In genomic region chr12:77300815-77301214, GRCh38 we compare ENCODE assay signal across 25 cellular contexts.
"Had no signal": no experiment of that assay in that cellular context is flagged by ENCODE, and none has a peak within 500 bp of the region (broad histone marks: within the 10 kb centered on the region; RNA-seq: fewer than 3 reads in every experiment).

No MANE protein-coding gene starts in this region.

- ATAC-seq: activated naive CD8-positive, alpha-beta T cell treated with anti-CD3 and anti-CD28 coated beads, Interleukin-2, amount 50 U/mL, for 24 hours; effector memory CD8-positive, alpha-beta T cell; naive thymus-derived CD4-positive, alpha-beta T cell; T-helper 17 cell; upper lobe of right lung; WTC11 had no signal

- H3K27me3 Mint-ChIP-seq: activated CD4-positive, alpha-beta memory T cell treated with anti-CD3 and anti-CD28 coated beads, Interleukin-2, amount 10 ng/mL, durations not matched to agents 7 days and 5 days; activated CD4-positive, alpha-beta T cell treated with anti-CD3 and anti-CD28 coated beads, Interleukin-2, amount 10 ng/mL, durations not matched to agents 7 days and 5 days; activated naive CD8-positive, alpha-beta T cell treated with anti-CD3 and anti-CD28 coated beads, Interleukin-2, amount 50 U/mL, for 24 hours; activated T-cell treated with anti-CD3 and anti-CD28 coated beads, Interleukin-2, amount 50 U/mL, for 24 hours; effector memory CD8-positive, alpha-beta T cell; naive thymus-derived CD4-positive, alpha-beta T cell; T-helper 17 cell had no signal

- H3K36me3 Mint-ChIP-seq: mesothelial cell of epicardium; naive thymus-derived CD4-positive, alpha-beta T cell had no signal

- H3K4me3 ChIP-seq: coronary artery, right atrium auricular region, spleen, suprapubic skin, tibial artery, upper lobe of right lung had no signal

- H3K4me1 Mint-ChIP-seq: activated CD4-positive, alpha-beta memory T cell treated with anti-CD3 and anti-CD28 coated beads, Interleukin-2, amount 10 ng/mL, durations not matched to agents 7 days and 5 days; activated CD4-positive, alpha-beta T cell treated with anti-CD3 and anti-CD28 coated beads, Interleukin-2, amount 10 ng/mL, durations not matched to agents 7 days and 5 days; activated naive CD8-positive, alpha-beta T cell treated with anti-CD3 and anti-CD28 coated beads, Interleukin-2, amount 50 U/mL, for 24 hours; activated T-helper 17 cell treated with anti-CD3 and anti-CD28 coated beads, Interleukin-2, amount 50 U/mL, for 72 hours; mesothelial cell of epicardium; naive thymus-derived CD4-positive, alpha-beta T cell; T-helper 17 cell; WTC11 had no signal

- H3K27me3 ChIP-seq: right atrium auricular region, spleen, suprapubic skin, tibial artery, upper lobe of right lung had no signal

- DNase-seq: activated CD4-positive, alpha-beta memory T cell treated with anti-CD3 and anti-CD28 coated beads, Interleukin-2, amount 10 ng/mL, durations not matched to agents 7 days and 5 days; activated CD4-positive, alpha-beta T cell treated with anti-CD3 and anti-CD28 coated beads for 1 hour; activated CD4-positive, alpha-beta T cell treated with anti-CD3 and anti-CD28 coated beads, Interleukin-2, amount 10 ng/mL, durations not matched to agents 7 days and 5 days; activated CD8-positive, alpha-beta memory T cell treated with anti-CD3 and anti-CD28 coated beads, Interleukin-2, amount 50 U/mL, for 48 hours; activated gamma-delta T cell treated with Interleukin-2 at 50 U/mL for 16 hours; activated naive CD4-positive, alpha-beta T cell treated with anti-CD3 and anti-CD28 coated beads, Interleukin-2, amount 50 U/mL, for 16 hours; activated naive CD8-positive, alpha-beta T cell treated with anti-CD3 and anti-CD28 coated beads, Interleukin-2, amount 50 U/mL, for 24 hours; activated T-cell treated with anti-CD3 and anti-CD28 coated beads, Interleukin-2, amount 50 U/mL, for 24 hours; amygdala; effector memory CD8-positive, alpha-beta T cell; islet precursor cell; naive thymus-derived CD4-positive, alpha-beta T cell; spleen; stimulated activated naive CD4-positive, alpha-beta T cell; T-helper 17 cell; T1000; tibial artery; upper lobe of right lung had no signal

- H3K9me3 Mint-ChIP-seq: activated CD4-positive, alpha-beta memory T cell treated with anti-CD3 and anti-CD28 coated beads, Interleukin-2, amount 10 ng/mL, durations not matched to agents 7 days and 5 days; activated CD4-positive, alpha-beta T cell treated with anti-CD3 and anti-CD28 coated beads, Interleukin-2, amount 10 ng/mL, durations not matched to agents 7 days and 5 days; activated naive CD8-positive, alpha-beta T cell treated with anti-CD3 and anti-CD28 coated beads, Interleukin-2, amount 50 U/mL, for 24 hours; activated T-cell treated with anti-CD3 and anti-CD28 coated beads, Interleukin-2, amount 50 U/mL, for 24 hours; effector memory CD8-positive, alpha-beta T cell had no signal

- H3K27ac Mint-ChIP-seq: activated CD4-positive, alpha-beta memory T cell treated with anti-CD3 and anti-CD28 coated beads, Interleukin-2, amount 10 ng/mL, durations not matched to agents 7 days and 5 days; activated CD4-positive, alpha-beta T cell treated with anti-CD3 and anti-CD28 coated beads, Interleukin-2, amount 10 ng/mL, durations not matched to agents 7 days and 5 days; activated naive CD8-positive, alpha-beta T cell treated with anti-CD3 and anti-CD28 coated beads, Interleukin-2, amount 50 U/mL, for 24 hours; activated T-cell treated with anti-CD3 and anti-CD28 coated beads, Interleukin-2, amount 50 U/mL, for 24 hours; activated T-helper 17 cell treated with anti-CD3 and anti-CD28 coated beads, Interleukin-2, amount 50 U/mL, for 72 hours; effector memory CD8-positive, alpha-beta T cell; mesothelial cell of epicardium; naive thymus-derived CD4-positive, alpha-beta T cell; T-helper 17 cell; WTC11 had no signal

- H3K36me3 ChIP-seq: right atrium auricular region, spleen, suprapubic skin, tibial artery, upper lobe of right lung had no signal

- H3K27ac ChIP-seq: coronary artery, parathyroid adenoma, right atrium auricular region, spleen, suprapubic skin, tibial artery, upper lobe of right lung had no signal

- H3K79me2 ChIP-seq: parathyroid adenoma had no signal

- H2AFZ ChIP-seq: parathyroid adenoma had no signal

- H3K4me3 Mint-ChIP-seq: activated CD4-positive, alpha-beta memory T cell treated with anti-CD3 and anti-CD28 coated beads, Interleukin-2, amount 10 ng/mL, durations not matched to agents 7 days and 5 days; activated CD4-positive, alpha-beta T cell treated with anti-CD3 and anti-CD28 coated beads, Interleukin-2, amount 10 ng/mL, durations not matched to agents 7 days and 5 days; activated naive CD8-positive, alpha-beta T cell treated with anti-CD3 and anti-CD28 coated beads, Interleukin-2, amount 50 U/mL, for 24 hours; activated T-cell treated with anti-CD3 and anti-CD28 coated beads, Interleukin-2, amount 50 U/mL, for 24 hours; activated T-helper 17 cell treated with anti-CD3 and anti-CD28 coated beads, Interleukin-2, amount 50 U/mL, for 72 hours; effector memory CD8-positive, alpha-beta T cell; mesothelial cell of epicardium; naive thymus-derived CD4-positive, alpha-beta T cell; T-helper 17 cell; WTC11 had no signal

- H3K9me3 ChIP-seq: right atrium auricular region, suprapubic skin, tibial artery, upper lobe of right lung had no signal

- H3K9ac ChIP-seq: parathyroid adenoma had no signal

- H3K4me1 ChIP-seq: parathyroid adenoma, right atrium auricular region, spleen, suprapubic skin, tibial artery, upper lobe of right lung had no signal
